ENCODE assay signal across 11 cellular contexts in the genomic region with DNA sequence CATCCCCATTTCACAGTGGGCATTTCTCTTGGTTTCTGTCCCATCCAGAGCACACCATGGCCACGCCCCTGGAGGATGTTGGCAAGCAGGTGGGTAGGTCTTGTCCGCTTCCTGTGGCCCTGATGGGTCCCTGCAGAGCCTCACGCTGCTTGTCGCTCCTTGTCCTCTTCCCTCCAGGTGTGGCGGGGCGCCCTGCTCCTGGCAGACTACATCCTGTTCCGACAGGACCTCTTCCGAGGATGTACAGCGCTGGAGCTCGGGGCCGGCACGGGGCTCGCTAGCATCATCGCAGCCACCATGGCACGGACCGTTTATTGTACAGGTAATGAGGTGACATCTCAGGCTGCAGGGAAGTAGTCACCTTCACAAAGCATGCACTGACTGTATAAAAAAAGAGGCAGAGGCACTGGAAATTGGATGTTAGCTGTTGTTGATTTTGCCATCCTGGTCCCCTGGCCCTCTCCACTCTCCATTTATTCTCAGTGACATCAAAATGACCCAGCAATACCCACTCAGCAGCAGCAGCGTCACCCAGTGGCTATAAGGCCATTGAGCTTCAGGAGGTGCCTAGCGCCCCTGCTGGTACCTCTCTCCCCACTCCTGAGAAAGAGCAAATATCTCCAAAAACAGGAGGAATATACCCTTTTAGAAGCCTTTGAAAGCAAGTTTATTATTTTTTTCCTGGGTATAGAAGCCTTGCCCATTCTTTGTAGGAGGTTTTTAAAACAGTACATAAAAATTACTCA. TPM values are rescaled to one million over a fixed set of nuclear protein-coding genes. Genes with fewer than 3 reads are reported as not detected.
A peak's percentile ranks its signal among the peaks of the same experiment; 100 is the strongest.
DNase-seq lines count a peak whose midpoint lies in the region; ATAC-seq and TF ChIP-seq lines count a peak whose summit lies in the region.
"Had no signal": no experiment of that assay in that cellular context is flagged by ENCODE, and none has a peak within 500 bp of the region (broad histone marks: within the 10 kb centered on the region; RNA-seq: fewer than 3 reads in every experiment).

No MANE protein-coding gene starts in this region.

- no peak overlapping the region for H2AK5ac ChIP-seq in mesendoderm (ENCODE audit: low read length)

- H3K4me2 ChIP-seq in mammary epithelial cell (ENCODE audit: insufficient read depth, low read depth, low read length) (no peak overlapping the region), mesendoderm (ENCODE audit: low read length) (no peak overlapping the region)

- no peaks in the 10 kb centered on the region for H3K9me3 ChIP-seq in CD4-positive, CD25-positive, alpha-beta regulatory T cell (ENCODE audit: control insufficient read depth in 2 of 2, low read length in 2 of 2)
- no peaks in the 10 kb centered on the region for H3K9me3 ChIP-seq in mammary epithelial cell (replicated peaks; ENCODE audit: insufficient read depth, low read length)
- H3K9me3 ChIP-seq in uterus: no peaks in the 10 kb centered on the region

- no peak overlapping the region for H3K27ac ChIP-seq in CD4-positive, CD25-positive, alpha-beta regulatory T cell (ENCODE audit: insufficient read depth, low read length, poor library complexity, severe bottlenecking)
- H3K27ac ChIP-seq in mammary epithelial cell (ENCODE audit: insufficient read depth, low read depth, low read length) (no peak overlapping the region), mesendoderm (ENCODE audit: low read depth, low read length) (no peak overlapping the region), uterus (no peak overlapping the region)

- H4K5ac ChIP-seq in mesendoderm (ENCODE audit: low read length): no peak overlapping the region

- peaks cover 81% of the 10 kb centered on the region for H3K36me3 ChIP-seq in CD4-positive, CD25-positive, alpha-beta regulatory T cell (ENCODE audit: control insufficient read depth, insufficient read depth, low read length)
- peaks cover 7% of the 10 kb centered on the region for H3K36me3 ChIP-seq in mammary epithelial cell (ENCODE audit: insufficient read depth, low read length)
- H3K36me3 ChIP-seq in mesendoderm (ENCODE audit: control insufficient read depth, insufficient read depth, low read length): peaks cover 22% of the 10 kb centered on the region
- H3K36me3 ChIP-seq in uterus: no peaks in the 10 kb centered on the region

- in situ Hi-C loops in mammary epithelial cell (cut with MboI; ENCODE audit: low sequenced_read_pairs in 2 of 2): no loop called here

- H2AFZ ChIP-seq in mammary epithelial cell (ENCODE audit: low read depth, low read length): no peak overlapping the region

- no peaks in the 10 kb centered on the region for H4K20me1 ChIP-seq in mammary epithelial cell (ENCODE audit: insufficient read depth, low read length)

- BruUV-seq in mammary epithelial cell (replicated peaks; lab: Mats Ljungman, UMichigan): no TSS peak

- H3K27me3 ChIP-seq in CD4-positive, CD25-positive, alpha-beta regulatory T cell (ENCODE audit: control insufficient read depth, insufficient read depth, low read length): no peaks in the 10 kb centered on the region
- H3K27me3 ChIP-seq in mammary epithelial cell (ENCODE audit: insufficient read depth, low read length): no peaks in the 10 kb centered on the region
- no peaks in the 10 kb centered on the region for H3K27me3 ChIP-seq in mesendoderm (ENCODE audit: insufficient read depth, low read length, poor library complexity)
- no peaks in the 10 kb centered on the region for H3K27me3 ChIP-seq in uterus

- H3K23ac ChIP-seq in mesendoderm (ENCODE audit: low read length): no peak overlapping the region

- H2BK15ac ChIP-seq in mesendoderm (replicated peaks; ENCODE audit: low read depth): no peak overlapping the region

- 83% methylated on average over 18 of the region's 18 CpGs for WGBS in mammary epithelial cell (ENCODE audit: low coverage, missing lambda C conversion rate)
- no CpG with 5 or more reads among the region's 18 CpGs for WGBS in mesendoderm (ENCODE audit: extremely low coverage, insufficient coverage, low lambda C conversion rate)

- H3K4me1 ChIP-seq in CD4-positive, CD25-positive, alpha-beta regulatory T cell (ENCODE audit: control insufficient read depth, insufficient read depth, low read length, poor library complexity, severe bottlenecking): no peaks in the 10 kb centered on the region
- H3K4me1 ChIP-seq in mammary epithelial cell (ENCODE audit: insufficient read depth, low read length) (no peaks in the 10 kb centered on the region), mesendoderm (ENCODE audit: control insufficient read depth, low read depth, low read length) (no peaks in the 10 kb centered on the region), uterus (no peaks in the 10 kb centered on the region)

- H3K4me3 Mint-ChIP-seq in CD4-positive, CD25-positive, alpha-beta regulatory T cell: no peak overlapping the region
- H3K4me3 Mint-ChIP-seq: IgD-negative memory B cell had no signal

- peak overlapping the region in 2 of 3 donors; percentile 56 to 66 for H3K27ac Mint-ChIP-seq in CD4-positive, CD25-positive, alpha-beta regulatory T cell
- H3K27ac Mint-ChIP-seq: IgD-negative memory B cell had no signal

- ATAC-seq in CD4-positive, CD25-positive, alpha-beta regulatory T cell (ENCODE audit: low read depth in 2 of 2): no peak

- no peak overlapping the region for H2BK120ac ChIP-seq in mesendoderm (ENCODE audit: low read depth, low read length)

- intact Hi-C loops in mammary epithelial cell (cut with micrococcal nuclease): loop anchor here (1.0 kb wide), 1 partner anchor 62 kb away; no protein-coding TSS in a partner anchor
- intact Hi-C loops in uterus (cut with DNase I; ENCODE audit: low total_unique reads): no loop called here

- no peak for TF ChIP-seq POLR2A in uterus (IDR thresholded peaks at IDR 0.05)

- CTCF ChIA-PET in mammary epithelial cell (lab: Charles Lee; ENCODE audit: low non-redundant PET): interaction anchor here (0.5 to 0.9 kb wide), 2 partner anchors 25 to 1951 kb away, joined by 3 read pairs; no protein-coding TSS in a partner anchor

- no peaks in the 10 kb centered on the region for H3K79me1 ChIP-seq in mesendoderm (ENCODE audit: low read length)

- DNase-seq in CD4-positive, CD25-positive, alpha-beta regulatory T cell: no peak
- DNase-seq in HuH-7.5 (ENCODE audit: low spot score) (peak; percentile 29), mammary epithelial cell (no peak), mesendoderm (peak; percentile 88), GM19238 (ENCODE audit: insufficient read length, low spot score) (no peak), uterus (no peak), C1 segment of cervical spinal cord (lab: John Stamatoyannopoulos, UW) (no peak), NCI-H446 treated with DMSO at 0.1 percent for 48 hours (lab: John Stamatoyannopoulos, UW) (no peak)
- DNase-seq: occipital lobe, Right ventricle myocardium superior had no signal

- H3K18ac ChIP-seq in mesendoderm (ENCODE audit: low read length): no peak overlapping the region

- peak; percentile 31 to 49 for TF ChIP-seq CTCF in mammary epithelial cell (conservative IDR thresholded peaks at IDR 0.05 in 1 of 2, IDR thresholded peaks at IDR 0.05 in 1 of 2; ENCODE audit: extremely low read depth in 1 of 2, insufficient read depth in 1 of 2, low read depth in 1 of 2, low read length in 2 of 2)
- no peak for TF ChIP-seq CTCF in uterus (IDR thresholded peaks at IDR 0.05)

- H3K9ac ChIP-seq in mammary epithelial cell (ENCODE audit: insufficient read depth, low read length): no peak overlapping the region
- no peak overlapping the region for H3K9ac ChIP-seq in mesendoderm (ENCODE audit: low read length)

- H3K56ac ChIP-seq in mesendoderm (ENCODE audit: low read length): no peak overlapping the region

- no peak overlapping the region for H2BK5ac ChIP-seq in mesendoderm (ENCODE audit: low read length)

- peaks cover 0 to 7% (median 1%) of the 10 kb centered on the region in 4 donors for H3K4me1 Mint-ChIP-seq in CD4-positive, CD25-positive, alpha-beta regulatory T cell
- H3K4me1 Mint-ChIP-seq: IgD-negative memory B cell had no signal

- H3K4ac ChIP-seq in mesendoderm (ENCODE audit: low read depth, low read length): no peak overlapping the region

- H3K4me3 ChIP-seq in CD4-positive, CD25-positive, alpha-beta regulatory T cell (ENCODE audit: low read depth, low read length): no peak overlapping the region
- H3K4me3 ChIP-seq in mammary epithelial cell (replicated peaks in 1 of 3; ENCODE audit: insufficient read depth in 1 of 3, low read depth in 2 of 3, low read length in 3 of 3) (no peak overlapping the region), mesendoderm (ENCODE audit: low read length) (no peak overlapping the region), uterus (no peak overlapping the region)

- dilution Hi-C loops in mammary epithelial cell (cut with HindIII; ENCODE audit: low sequenced_read_pairs): loop anchor here (5.0 kb wide), 1 partner anchor 63 kb away; no protein-coding TSS in a partner anchor

- H4K8ac ChIP-seq in mesendoderm (ENCODE audit: low read depth, low read length): no peak overlapping the region

- H3K27me3 Mint-ChIP-seq in CD4-positive, CD25-positive, alpha-beta regulatory T cell: no peaks in the 10 kb centered on the region
- H3K27me3 Mint-ChIP-seq: IgD-negative memory B cell had no signal

- no peaks in the 10 kb centered on the region for H3K9me3 Mint-ChIP-seq in CD4-positive, CD25-positive, alpha-beta regulatory T cell
- H3K9me3 Mint-ChIP-seq: IgD-negative memory B cell had no signal

- peaks cover 52% of the 10 kb centered on the region for H3K36me3 Mint-ChIP-seq in CD4-positive, CD25-positive, alpha-beta regulatory T cell

- no peaks in the 10 kb centered on the region for H3K79me2 ChIP-seq in mammary epithelial cell (ENCODE audit: insufficient read depth, low read length)
- no peaks in the 10 kb centered on the region for H3K79me2 ChIP-seq in mesendoderm (ENCODE audit: control insufficient read depth, insufficient read depth, low read length)

RNA-seq across cellular contexts. Expression of a gene that starts 13.7 kb away (rescaled TPM):
- total RNA-seq in CD4-positive, CD25-positive, alpha-beta regulatory T cell: 27.1 TPM
- polyA plus RNA-seq in CD4-positive, CD25-positive, alpha-beta regulatory T cell: 1 to 10 TPM; 7.6 to 9.4 (median 8.0) TPM
- total RNA-seq in mammary epithelial cell (10 to 100 TPM; 35.2 to 40.9 TPM), uterus (10 to 100 TPM; 20.2 to 70.3 (median 45.4) TPM)
- 21.2 TPM for polyA plus RNA-seq in mammary epithelial cell
- polyA minus RNA-seq in mammary epithelial cell: 19.6 TPM
- polyA plus RNA-seq in mesendoderm (2013, experiment 1 of 2): 28.0 TPM
- 26.5 TPM for polyA plus RNA-seq in mesendoderm (2013, experiment 2 of 2)

RNA-seq across cellular contexts. Expression of a gene that starts 39.3 kb away (rescaled TPM):
- total RNA-seq in CD4-positive, CD25-positive, alpha-beta regulatory T cell: 13.9 TPM
- polyA plus RNA-seq in CD4-positive, CD25-positive, alpha-beta regulatory T cell: 1 to 10 TPM; 2.3 to 4.3 (median 2.8) TPM
- 10 to 100 TPM; 13.6 to 20.5 TPM for total RNA-seq in mammary epithelial cell
- polyA plus RNA-seq in mammary epithelial cell: 7.4 TPM
- polyA minus RNA-seq in mammary epithelial cell: 8.6 TPM
- polyA plus RNA-seq in mesendoderm (2013, experiment 1 of 2): 2.8 TPM
- polyA plus RNA-seq in mesendoderm (2013, experiment 2 of 2): 2.9 TPM
- total RNA-seq in uterus: 10 to 100 TPM in 1 of 4 donors, 1 to 10 TPM in 3; 1.0 to 11.0 (median 6.7) TPM

RNA-seq across cellular contexts. Expression of a gene that starts 44.9 kb away (rescaled TPM):
- total RNA-seq in CD4-positive, CD25-positive, alpha-beta regulatory T cell: not detected
- polyA plus RNA-seq in CD4-positive, CD25-positive, alpha-beta regulatory T cell: not detected
- total RNA-seq in mammary epithelial cell (not detected), uterus (not detected)
- polyA plus RNA-seq in mammary epithelial cell: not detected
- polyA minus RNA-seq in mammary epithelial cell: not detected
- 0.04 TPM for polyA plus RNA-seq in mesendoderm (2013, experiment 1 of 2)
- not detected for polyA plus RNA-seq in mesendoderm (2013, experiment 2 of 2)
- total RNA-seq: occipital lobe, Right ventricle myocardium superior had no signal
- polyA plus RNA-seq: IgD-negative memory B cell had no signal

Comparison
In these comparisons a context has a peak if more than half of its experiments do, and no peak if none do; other contexts are left out.
1. DNase-seq: peak in HuH-7.5 (single experiment) and mesendoderm (single experiment); none in CD4-positive, CD25-positive, alpha-beta regulatory T cell (0 of 3), mammary epithelial cell (single experiment), GM19238 (single experiment), uterus (0 of 2), C1 segment of cervical spinal cord (0 of 14) and NCI-H446 treated with DMSO at 0.1 percent for 48 hours (single experiment).
2. CTCF ChIP-seq: peak in mammary epithelial cell (2 of 2); none in uterus (0 of 4).